ENCODE assay signal across 8 cellular contexts in the genomic region with DNA sequence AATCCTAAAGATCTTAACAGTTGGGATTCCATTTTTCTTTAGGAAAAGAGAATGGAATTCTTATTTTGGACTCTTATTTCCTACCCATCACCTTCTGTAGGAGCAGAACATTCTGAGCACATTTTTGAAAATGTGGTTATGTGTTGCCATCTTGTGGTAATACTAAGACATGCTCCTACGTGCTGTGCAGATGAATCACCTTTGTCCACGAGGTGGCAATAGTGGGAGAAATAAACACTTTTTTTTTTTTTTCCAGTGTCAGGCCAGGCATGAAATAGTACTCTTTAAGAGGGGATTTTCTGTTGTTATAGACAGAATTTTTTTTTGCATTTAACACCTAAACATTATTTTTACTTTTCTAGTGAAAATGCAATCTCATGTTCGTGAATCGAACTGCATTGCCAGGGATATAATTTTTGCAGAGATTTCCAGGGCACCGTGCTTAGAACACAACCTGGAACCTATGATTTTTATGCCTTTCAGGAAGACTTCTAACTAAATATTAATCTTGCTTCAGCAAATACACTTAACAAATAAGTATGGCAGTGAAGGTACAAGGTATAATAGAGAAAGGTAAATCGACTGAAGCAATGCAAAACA.
DNase-seq lines count a peak whose midpoint lies in the region; ATAC-seq, FAIRE-seq and TF ChIP-seq lines count a peak whose summit lies in the region.

No MANE protein-coding gene starts in this region.

- DNase-seq in NCI-H1436 (lab: John Stamatoyannopoulos, UW) (peak; percentile 89), SW480 (ENCODE audit: low spot score) (peak; percentile 80), astrocyte of the cerebellum (ENCODE audit: low read depth) (peak; percentile 90), hypothalamus (lab: John Stamatoyannopoulos, UW) (peak in 29 of 51 donors; percentile 0 to 81 (median 14))
- DNase-seq in stimulated activated CD4-positive, alpha-beta T cell treated with anti-CD3 and anti-CD28 coated beads, Interleukin-12 subunit alpha, Interleukin-12 subunit beta, amount 100 ng/mL, for 24 hours (ENCODE audit: low read depth in 2 of 2): peak; percentile 12 to 54

- FAIRE-seq in A204.1 (lab: Jason Lieb, UNC): peak; percentile 97

- peak; percentile 96 for TF ChIP-seq CTCF in astrocyte of the cerebellum (IDR thresholded peaks at IDR 0.05; ENCODE audit: low read depth, low read length, missing control alignments)

- in situ Hi-C loops in astrocyte of the cerebellum (cut with HindIII; ENCODE audit: low sequenced_read_pairs): no loop called here

- H3K4me3 ChIP-seq in astrocyte of the cerebellum (ENCODE audit: low read depth, low read length): no peak overlapping the region

- ATAC-seq in GM18499 (IDR thresholded peaks at IDR 0.05; ENCODE audit: insufficient read depth, unreplicated experiment): peak; percentile 88
- ATAC-seq in HG02884 (IDR thresholded peaks at IDR 0.05; ENCODE audit: unreplicated experiment): peak; percentile 91

Comparison
In these comparisons a context has a peak if more than half of its experiments do, and no peak if none do; other contexts are left out.
1. DNase-seq: peak in every context shown above with its lines; median percentile 90 in astrocyte of the cerebellum; 89 in NCI-H1436; 80 in SW480; 33 in stimulated activated CD4-positive, alpha-beta T cell treated with anti-CD3 and anti-CD28 coated beads, Interleukin-12 subunit alpha, Interleukin-12 subunit beta, amount 100 ng/mL, for 24 hours; 14 in hypothalamus.